In the genomic region with DNA sequence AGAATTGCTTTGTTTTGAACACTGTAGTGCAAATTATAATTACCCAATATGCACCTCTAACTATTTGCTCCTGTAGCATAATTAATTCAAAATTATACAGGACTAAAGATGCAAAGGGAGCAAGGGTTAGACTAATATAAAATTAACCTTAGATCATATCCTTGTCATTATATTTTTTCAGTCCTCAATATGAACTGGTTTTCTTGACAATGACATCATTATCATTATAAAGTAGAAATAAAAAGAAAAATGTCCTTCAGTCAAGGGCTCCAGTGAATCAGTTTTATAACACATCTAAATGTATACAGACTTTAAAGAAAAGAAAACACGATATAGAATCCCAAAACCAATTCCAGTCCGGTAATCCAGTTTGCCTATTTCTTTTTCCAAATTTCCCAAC, we compare ENCODE assay signal across 17 cellular contexts.
"Had no signal": no experiment of that assay in that cellular context is flagged by ENCODE, and none has a peak within 500 bp of the region (broad histone marks: within the 10 kb centered on the region; RNA-seq: fewer than 3 reads in every experiment).

No MANE protein-coding gene starts in this region.

- ATAC-seq: gastroesophageal sphincter had no signal

- H3K27ac Mint-ChIP-seq: nephron progenitor cell had no signal

- H3K27me3 Mint-ChIP-seq: naive B cell had no signal

- H3K27me3 ChIP-seq: esophagus squamous epithelium, gastroesophageal sphincter, stomach, transverse colon had no signal

- H3K36me3 Mint-ChIP-seq: naive B cell had no signal

- DNase-seq: effector memory CD4-positive, alpha-beta T cell; esophagus squamous epithelium; glutamatergic neuron; islet precursor cell; naive B cell; nephron progenitor cell; small intestine; stimulated activated CD4-positive, alpha-beta T cell treated with anti-CD3 and anti-CD28 coated beads, Interleukin-12 subunit alpha, Interleukin-12 subunit beta, amount 100 ng/mL, for 4 hours; stimulated activated naive CD4-positive, alpha-beta T cell; stomach; substantia nigra; transverse colon had no signal

- H3K4me3 ChIP-seq: gastroesophageal sphincter, lung, stomach, thoracic aorta, transverse colon had no signal

- H3K4me1 Mint-ChIP-seq: nephron progenitor cell had no signal

- H3K27ac ChIP-seq: epithelial cell of prostate, gastroesophageal sphincter, thoracic aorta, transverse colon had no signal

- FAIRE-seq: small intestine, urothelium cell line had no signal

- H3K36me3 ChIP-seq: esophagus squamous epithelium, gastroesophageal sphincter, stomach, thoracic aorta, transverse colon had no signal

- H3K9me3 Mint-ChIP-seq: naive B cell, nephron progenitor cell had no signal

- H3K9me3 ChIP-seq: esophagus squamous epithelium, gastroesophageal sphincter, stomach, thoracic aorta, transverse colon had no signal

- H3K4me3 Mint-ChIP-seq: naive B cell, nephron progenitor cell had no signal
